Comparison of ENCODE assay signal across 9 cellular contexts in genomic region chr1:225657462-225657989, GRCh38. TPM values are rescaled to one million over a fixed set of nuclear protein-coding genes. Genes with fewer than 3 reads are reported as not detected.
DNase-seq lines count a peak whose midpoint lies in the region; ATAC-seq and TF ChIP-seq lines count a peak whose summit lies in the region.
"Had no signal": no experiment of that assay in that cellular context is flagged by ENCODE, and none has a peak within 500 bp of the region (broad histone marks: within the 10 kb centered on the region; RNA-seq: fewer than 3 reads in every experiment).

No MANE protein-coding gene starts in this region.

- H3K4me3 ChIP-seq in fibroblast of lung (replicated peaks in 1 of 4; ENCODE audit: control extremely low read depth in 1 of 4, insufficient read depth in 1 of 4, low read depth in 3 of 4, low read length in 4 of 4) (peak overlapping the region in 1 of 4 experiments; percentile 19), skeletal muscle cell (ENCODE audit: low read depth, low read length) (no peak overlapping the region)

- CTCF ChIA-PET in RWPE1 (lab: Yijun Ruan, JAX), result interaction anchor here (0.6 to 1.4 kb wide), 2 partner anchors 13 to 115 kb away, joined by 3 to 6 read pairs; no protein-coding TSS in a partner anchor

- DNase-seq in ELF-1 (ENCODE audit: low read depth, low spot score) (peak; percentile 16), RWPE1 (ENCODE audit: low spot score) (peak; percentile 80), fibroblast of lung (ENCODE audit: low read depth in 2 of 2) (peak; percentile 79 to 88), skeletal muscle cell (ENCODE audit: low read depth) (peak; percentile 75), NCI-H345 treated with DMSO at 0.1 percent for 48 hours (lab: John Stamatoyannopoulos, UW; ENCODE audit: unreplicated experiment) (no peak)
- no peak for DNase-seq in activated effector memory CD4-positive, alpha-beta T cell treated with anti-CD3 and anti-CD28 coated beads, Interleukin-2, amount 50 U/mL, for 16 hours
- no peak for DNase-seq in activated CD4-positive, alpha-beta T cell treated with anti-CD3 and anti-CD28 coated beads, Interleukin-2, amount 50 U/mL, for 4 hours
- DNase-seq: activated CD8-positive, alpha-beta T cell treated with anti-CD3 and anti-CD28 coated beads, Interleukin-2, amount 10 ng/mL, durations not matched to agents 7 days and 5 days had no signal

- H3K4me2 ChIP-seq in fibroblast of lung (ENCODE audit: extremely low read depth, insufficient read depth, low read length), result peak overlapping the region; percentile 75

- no peaks in the 10 kb centered on the region for H3K36me3 ChIP-seq in fibroblast of lung (ENCODE audit: control insufficient read depth, insufficient read depth, low read length)

- no peak overlapping the region for H3K9ac ChIP-seq in fibroblast of lung (ENCODE audit: insufficient read depth, low read length)

- H2AFZ ChIP-seq in fibroblast of lung (ENCODE audit: low read length), result no peak overlapping the region

- H3K4me1 ChIP-seq in fibroblast of lung (ENCODE audit: control insufficient read depth, extremely low read depth, insufficient read depth, low read length), result peaks cover 21% of the 10 kb centered on the region

- H4K20me1 ChIP-seq in fibroblast of lung (ENCODE audit: control insufficient read depth, extremely low read depth, insufficient read depth, low read length), result no peaks in the 10 kb centered on the region

- peak overlapping the region; percentile 88 for H3K27ac ChIP-seq in RWPE1
- peak overlapping the region; percentile 56 for H3K27ac ChIP-seq in fibroblast of lung (ENCODE audit: insufficient read depth, low read length)

- POLR2A ChIA-PET in RWPE1 (lab: Yijun Ruan, JAX; ENCODE audit: low non-redundant PET), result no interaction called here

- TF ChIP-seq CTCF in RWPE1 (conservative IDR thresholded peaks at IDR 0.05; ENCODE audit: low read depth), result no peak
- TF ChIP-seq CTCF in fibroblast of lung (conservative IDR thresholded peaks at IDR 0.05 in 1 of 2, IDR thresholded peaks at IDR 0.05 in 1 of 2; ENCODE audit: low read depth in 1 of 2, low read length in 2 of 2), result no peak

- H3K27me3 ChIP-seq in fibroblast of lung (ENCODE audit: control insufficient read depth, insufficient read depth, low read length), result no peaks in the 10 kb centered on the region

- H3K79me2 ChIP-seq in fibroblast of lung (ENCODE audit: control insufficient read depth, insufficient read depth, low read length), result peaks cover 3% of the 10 kb centered on the region

- no peak for ATAC-seq in GM19324 (IDR thresholded peaks at IDR 0.05; ENCODE audit: low FRiP score, unreplicated experiment)
- ATAC-seq: activated CD8-positive, alpha-beta T cell treated with anti-CD3 and anti-CD28 coated beads, Interleukin-2, amount 10 ng/mL, durations not matched to agents 7 days and 5 days had no signal

- no peaks in the 10 kb centered on the region for H3K9me3 ChIP-seq in fibroblast of lung (ENCODE audit: control insufficient read depth, insufficient read depth, low read depth, low read length)

RNA-seq across cellular contexts. Expression of gene ENAH, which starts 4.6 kb away (rescaled TPM):
- total RNA-seq in fibroblast of lung, result 85.0 and 93.7 TPM in 2 replicates
- polyA plus RNA-seq in fibroblast of lung, result 153 and 210 TPM in 2 replicates
- polyA plus RNA-seq in fibroblast of lung (2012), result 103 and 145 TPM in 2 replicates
- polyA minus RNA-seq in fibroblast of lung (ENCODE audit: low replicate concordance), result 31.8 and 38.8 TPM in 2 replicates
- total RNA-seq: activated CD8-positive, alpha-beta T cell treated with anti-CD3 and anti-CD28 coated beads, Interleukin-2, amount 10 ng/mL, durations not matched to agents 7 days and 5 days had no signal

Comparison
In these comparisons a context has a peak if more than half of its experiments do, and no peak if none do; other contexts are left out.
1. DNase-seq: peak in ELF-1 (single experiment), RWPE1 (single experiment), fibroblast of lung (2 of 2) and skeletal muscle cell (single experiment); none in activated effector memory CD4-positive, alpha-beta T cell treated with anti-CD3 and anti-CD28 coated beads, Interleukin-2, amount 50 U/mL, for 16 hours (single experiment), activated CD4-positive, alpha-beta T cell treated with anti-CD3 and anti-CD28 coated beads, Interleukin-2, amount 50 U/mL, for 4 hours (0 of 2) and NCI-H345 treated with DMSO at 0.1 percent for 48 hours (single experiment).